In the genomic region with DNA sequence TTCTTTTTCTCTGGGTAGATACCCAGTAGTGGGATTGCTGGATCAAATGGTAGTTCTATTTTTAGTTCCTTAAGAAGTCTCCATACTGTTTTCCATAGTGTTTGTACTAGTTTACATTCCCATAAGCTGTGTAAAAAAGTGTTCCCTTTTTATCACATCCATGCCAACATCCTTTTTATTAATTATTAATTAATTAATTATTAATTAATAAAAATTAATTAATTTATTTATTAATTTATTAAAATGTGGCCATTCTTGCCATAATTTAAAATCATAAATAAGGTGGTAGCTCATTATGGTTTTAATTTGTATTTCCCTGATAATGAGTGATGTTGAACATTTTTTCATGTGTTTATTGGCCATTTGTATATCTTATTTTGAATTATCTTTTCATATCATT, we compare ENCODE assay signal across 29 cellular contexts.
"Had no signal": no experiment of that assay in that cellular context is flagged by ENCODE, and none has a peak within 500 bp of the region (broad histone marks: within the 10 kb centered on the region; RNA-seq: fewer than 3 reads in every experiment).

No MANE protein-coding gene starts in this region.

- H3K27ac ChIP-seq: neutrophil, parathyroid adenoma, psoas muscle, right lobe of liver, sigmoid colon, spleen, suprapubic skin, testis, tibial artery, transverse colon, upper lobe of right lung, uterus had no signal

- DNase-seq: naive thymus-derived CD8-positive, alpha-beta T cell; nephron progenitor cell; nucleus accumbens; posterior cingulate gyrus; psoas muscle; right cardiac atrium; right lobe of liver; sigmoid colon; spleen; stimulated activated CD4-positive, alpha-beta T cell treated with anti-CD3 and anti-CD28 coated beads, Interleukin-12 subunit alpha, Interleukin-12 subunit beta, amount 100 ng/mL, for 4 hours; stimulated activated CD4-positive, alpha-beta T cell treated with anti-CD3 and anti-CD28 coated beads, Interleukin-1b, Interleukin-23, amount 100 ng/mL, for 48 hours; stimulated activated CD4-positive, alpha-beta T cell treated with anti-CD3 and anti-CD28 coated beads, Interleukin-4, amount 100 ng/mL, for 1 hour; stimulated activated CD4-positive, alpha-beta T cell treated with anti-CD3 and anti-CD28 coated beads, Interleukin-4, amount 100 ng/mL, for 4 hours; stimulated activated CD8-positive, alpha-beta memory T cell treated with anti-CD3 and anti-CD28 coated beads, Interleukin-4, amount 100 ng/mL, for 48 hours; stimulated activated naive CD4-positive, alpha-beta T cell; stimulated activated naive CD8-positive, alpha-beta T cell treated with anti-CD3 and anti-CD28 coated beads, Interleukin-15, amount 100 ng/mL, for 72 hours; stimulated activated naive CD8-positive, alpha-beta T cell treated with anti-CD3 and anti-CD28 coated beads, Interleukin-15, Interleukin-2, amounts not matched to agents 100 U/mL and 50 U/mL, for 24 hours; substantia nigra; testis; tibial artery; transverse colon; upper lobe of right lung; uterus had no signal

- H2AFZ ChIP-seq: parathyroid adenoma had no signal

- ATAC-seq: naive thymus-derived CD8-positive, alpha-beta T cell; natural killer cell treated with Interleukin-12 subunit alpha and Interleukin-12 subunit beta and Interleukin-15 and Interleukin-18, amount 100 ng/mL, for 72 hours; psoas muscle; right cardiac atrium; right lobe of liver; stimulated activated memory B cell treated with anti-CD40 and anti-IgM and Interleukin-4, amounts not matched to agents 10 μg/mL and 1 μg/mL and 100 μg/mL, for 72 hours; stimulated activated naive CD8-positive, alpha-beta T cell treated with anti-CD3 and anti-CD28 coated beads, Interleukin-15, amount 100 ng/mL, for 72 hours; stimulated activated naive CD8-positive, alpha-beta T cell treated with anti-CD3 and anti-CD28 coated beads, Interleukin-15, Interleukin-2, amounts not matched to agents 100 U/mL and 50 U/mL, for 24 hours; upper lobe of right lung had no signal

- H3K27me3 ChIP-seq: neutrophil, right lobe of liver, sigmoid colon, spleen, suprapubic skin, testis, tibial artery, transverse colon, upper lobe of right lung, uterus had no signal

- H3K79me2 ChIP-seq: parathyroid adenoma had no signal

- H3K36me3 ChIP-seq: neutrophil, right lobe of liver, sigmoid colon, spleen, suprapubic skin, tibial artery, transverse colon, upper lobe of right lung, uterus had no signal

- H3K4me1 ChIP-seq: parathyroid adenoma, psoas muscle, sigmoid colon, suprapubic skin, testis, transverse colon, upper lobe of right lung, uterus had no signal

- H3K4me3 ChIP-seq: psoas muscle, right lobe of liver, sigmoid colon, smooth muscle cell, spleen, suprapubic skin, testis, tibial artery, transverse colon, upper lobe of right lung, uterus had no signal

- H3K9me3 ChIP-seq: neutrophil, psoas muscle, right lobe of liver, sigmoid colon, spleen, suprapubic skin, testis, tibial artery, transverse colon, upper lobe of right lung, uterus had no signal

- H3K9ac ChIP-seq: parathyroid adenoma had no signal

- H3K4me2 ChIP-seq: smooth muscle cell had no signal
